In the genomic region with DNA sequence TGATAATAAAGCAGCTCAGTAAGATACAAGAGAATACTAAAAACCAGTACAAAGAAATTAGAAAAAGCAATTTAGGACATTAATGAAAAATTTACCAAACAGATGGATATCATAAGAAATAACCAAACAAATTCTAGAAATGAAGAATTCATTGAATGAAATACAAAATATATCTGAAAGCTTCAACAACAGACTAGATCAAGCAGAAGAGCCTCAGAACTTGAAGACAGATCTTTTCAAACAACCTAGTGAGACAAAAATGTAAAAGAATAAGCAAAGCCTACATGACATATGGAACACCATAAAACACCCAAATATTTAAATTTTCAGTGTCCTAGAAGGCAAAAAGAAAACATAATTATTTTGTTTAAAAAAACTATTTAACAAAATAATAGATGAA, we compare ENCODE assay signal across 18 cellular contexts.
DNase-seq lines count a peak whose midpoint lies in the region; ATAC-seq, FAIRE-seq and TF ChIP-seq lines count a peak whose summit lies in the region.
"Had no signal": no experiment of that assay in that cellular context is flagged by ENCODE, and none has a peak within 500 bp of the region (broad histone marks: within the 10 kb centered on the region; RNA-seq: fewer than 3 reads in every experiment).

No MANE protein-coding gene starts in this region.

- H3K4me3 ChIP-seq in GM12878 (no peak overlapping the region), left ventricle myocardium inferior (no peak overlapping the region)
- H3K4me3 ChIP-seq: A549 had no signal

- TF ChIP-seq POLR2A in GM12878 (IDR thresholded peaks at IDR 0.05; ENCODE audit: low read depth, low read length) = no peak

- RAD21 ChIA-PET in GM12878 (lab: Charles Lee; ENCODE audit: unreplicated experiment) = no interaction called here

- DNase-seq in NCI-H2227 (lab: John Stamatoyannopoulos, UW; ENCODE audit: unreplicated experiment) (peak; percentile 1), NCI-H2227 treated with DMSO at 0.1 percent for 48 hours (lab: John Stamatoyannopoulos, UW) (no peak), KBM-7 (peak; percentile 6), GM12878 (ENCODE audit: low read depth, low spot score) (no peak), frontal cortex (ENCODE audit: low spot score in 2 of 2) (no peak), left ventricle myocardium inferior (no peak), activated gamma-delta T cell (lab: John Stamatoyannopoulos, UW) (no peak), NCI-H748 (lab: John Stamatoyannopoulos, UW; ENCODE audit: unreplicated experiment) (no peak)
- DNase-seq: AML-193; Caco-2; CD4-positive, alpha-beta T cell; GDM1; H9 had no signal

- H3K9me3 ChIP-seq in GM12878 (replicated peaks; ENCODE audit: control insufficient read depth, insufficient read depth, low read length) (peaks cover 10% of the 10 kb centered on the region), left ventricle myocardium inferior (replicated peaks) (peaks cover 31% of the 10 kb centered on the region)

- no peak for ATAC-seq in GM12878
- ATAC-seq: A549 had no signal

- intact Hi-C loops in GM12878 (cut with micrococcal nuclease; ENCODE audit: unreplicated experiment) = no loop called here
- intact Hi-C loops in left ventricle myocardium inferior (cut with micrococcal nuclease) = no loop called here

- H3K27ac ChIP-seq in GM12878 (ENCODE audit: control insufficient read depth, insufficient read depth) (no peak overlapping the region), left ventricle myocardium inferior (replicated peaks) (no peak overlapping the region)
- H3K27ac ChIP-seq: 22Rv1, A549, C4-2B had no signal

- FAIRE-seq in GM12878 (lab: Jason Lieb, UNC) = no peak
- FAIRE-seq in frontal cortex (lab: Jason Lieb, UNC) = peak; percentile 24
- FAIRE-seq: D721Med, H1 had no signal

- SMC1A ChIA-PET in GM12878 (lab: Charles Lee; ENCODE audit: uncharacterized antibody, unreplicated experiment) = no interaction called here

- TF ChIP-seq CTCF in GM12878 (IDR thresholded peaks at IDR 0.05 in 2 of 3, conservative IDR thresholded peaks at IDR 0.05 in 1 of 3; ENCODE audit: control insufficient read depth in 2 of 3, extremely low read depth in 1 of 3, insufficient read depth in 1 of 3, low read depth in 3 of 3, low read length in 3 of 3) (no peak), left ventricle myocardium inferior (IDR thresholded peaks at IDR 0.05; ENCODE audit: borderline replicate concordance) (no peak)

- CTCF ChIA-PET in GM12878 (lab: Yijun Ruan, JAX) = no interaction called here

- BruUV-seq in GM12878 (replicated peaks; lab: Mats Ljungman, UMichigan) = no TSS peak

- H3K79me2 ChIP-seq in GM12878 (ENCODE audit: control insufficient read depth, insufficient read depth, low read length) = no peaks in the 10 kb centered on the region

- no peak overlapping the region for H2AFZ ChIP-seq in GM12878 (ENCODE audit: control insufficient read depth, low read depth, low read length)

- no peak overlapping the region for H3K4me2 ChIP-seq in GM12878 (ENCODE audit: control insufficient read depth, insufficient read depth)
- H3K4me2 ChIP-seq: A549 had no signal

- H3K27me3 ChIP-seq in GM12878 (replicated peaks in 1 of 2; ENCODE audit: control insufficient read depth in 2 of 2, insufficient read depth in 2 of 2, low read length in 1 of 2) (no peaks in the 10 kb centered on the region), left ventricle myocardium inferior (ENCODE audit: low read depth) (no peaks in the 10 kb centered on the region)

- in situ Hi-C loops in KBM-7 (cut with MboI; ENCODE audit: low pct_unique_long_range_greater_than_20kb, low sequenced_read_pairs) (no loop called here), GM12878 (cut with MboI) (no loop called here)

- TF ChIP-seq EP300 in GM12878 (IDR thresholded peaks at IDR 0.05; ENCODE audit: borderline replicate concordance in 1 of 2, control insufficient read depth in 1 of 2, low read depth in 2 of 2, low read length in 2 of 2) = no peak

- H4K20me1 ChIP-seq in GM12878 (ENCODE audit: control insufficient read depth, insufficient read depth) = no peaks in the 10 kb centered on the region

- POLR2A ChIA-PET in GM12878 (lab: Charles Lee) = no interaction called here

- H3K36me3 ChIP-seq in GM12878 (ENCODE audit: control insufficient read depth in 2 of 2, insufficient read depth in 2 of 2, low read length in 1 of 2) (peaks cover 7 to 13% of the 10 kb centered on the region in 2 experiments; a peak in 3 of 4 replicates), left ventricle myocardium inferior (peaks cover 92% of the 10 kb centered on the region)

- H3K4me1 ChIP-seq in GM12878 (ENCODE audit: control insufficient read depth, insufficient read depth, low read length) (no peaks in the 10 kb centered on the region), left ventricle myocardium inferior (no peaks in the 10 kb centered on the region)
- H3K4me1 ChIP-seq: A549, Caco-2 had no signal

- no peak overlapping the region for H3K9ac ChIP-seq in GM12878 (ENCODE audit: control insufficient read depth, insufficient read depth, low read length)

- TF ChIP-seq RAD21 in GM12878 (IDR thresholded peaks at IDR 0.05; ENCODE audit: insufficient read depth, low read depth, low read length) = no peak

TF ChIP-seq in GM12878, 131 proteins besides CTCF, POLR2A, EP300 and RAD21:
- peak; percentile 74 for TF ChIP-seq CBX5 (IDR thresholded peaks at IDR 0.05; ENCODE audit: low read depth)
- TF ChIP-seq, protein P1, sequence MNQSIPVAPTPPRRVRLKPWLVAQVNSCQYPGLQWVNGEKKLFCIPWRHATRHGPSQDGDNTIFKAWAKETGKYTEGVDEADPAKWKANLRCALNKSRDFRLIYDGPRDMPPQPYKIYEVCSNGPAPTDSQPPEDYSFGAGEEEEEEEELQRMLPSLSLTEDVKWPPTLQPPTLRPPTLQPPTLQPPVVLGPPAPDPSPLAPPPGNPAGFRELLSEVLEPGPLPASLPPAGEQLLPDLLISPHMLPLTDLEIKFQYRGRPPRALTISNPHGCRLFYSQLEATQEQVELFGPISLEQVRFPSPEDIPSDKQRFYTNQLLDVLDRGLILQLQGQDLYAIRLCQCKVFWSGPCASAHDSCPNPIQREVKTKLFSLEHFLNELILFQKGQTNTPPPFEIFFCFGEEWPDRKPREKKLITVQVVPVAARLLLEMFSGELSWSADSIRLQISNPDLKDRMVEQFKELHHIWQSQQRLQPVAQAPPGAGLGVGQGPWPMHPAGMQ (IDR thresholded peaks at IDR 0.05; ENCODE audit: borderline replicate concordance) = no peak

Comparison
In these comparisons a context has a peak if more than half of its experiments do, and no peak if none do; other contexts are left out.
1. DNase-seq: peak in NCI-H2227 (single experiment) and KBM-7 (single experiment); none in NCI-H2227 treated with DMSO at 0.1 percent for 48 hours (single experiment), GM12878 (single experiment), frontal cortex (0 of 2), left ventricle myocardium inferior (single experiment), activated gamma-delta T cell (single experiment) and NCI-H748 (single experiment).